In genomic region chr16:78884199-78884598, GRCh38 we compare ENCODE assay signal across 21 cellular contexts.
DNase-seq lines count a peak whose midpoint lies in the region; ATAC-seq, FAIRE-seq and TF ChIP-seq lines count a peak whose summit lies in the region.
"Had no signal": no experiment of that assay in that cellular context is flagged by ENCODE, and none has a peak within 500 bp of the region (broad histone marks: within the 10 kb centered on the region; RNA-seq: fewer than 3 reads in every experiment).

No MANE protein-coding gene starts in this region.

- H3K27me3 ChIP-seq in bronchial epithelial cell (ENCODE audit: control insufficient read depth, insufficient read depth, low read length) (no peaks in the 10 kb centered on the region), foreskin keratinocyte (no peaks in the 10 kb centered on the region)
- H3K27me3 ChIP-seq: BE2C had no signal

- H3K27me3 Mint-ChIP-seq in activated CD4-positive, alpha-beta memory T cell treated with anti-CD3 and anti-CD28 coated beads for 36 hours = no peaks in the 10 kb centered on the region
- H3K27me3 Mint-ChIP-seq in activated CD4-positive, alpha-beta memory T cell treated with anti-CD3 and anti-CD28 coated beads, Interleukin-2, amount 10 ng/mL, durations not matched to agents 7 days and 5 days = no peaks in the 10 kb centered on the region
- H3K27me3 Mint-ChIP-seq: CD4-positive, CD25-positive, alpha-beta regulatory T cell; CD8-positive, alpha-beta memory T cell had no signal

- H3K4me3 Mint-ChIP-seq in activated CD4-positive, alpha-beta memory T cell treated with anti-CD3 and anti-CD28 coated beads for 36 hours = no peak overlapping the region
- no peak overlapping the region for H3K4me3 Mint-ChIP-seq in activated CD4-positive, alpha-beta memory T cell treated with anti-CD3 and anti-CD28 coated beads, Interleukin-2, amount 10 ng/mL, durations not matched to agents 7 days and 5 days
- H3K4me3 Mint-ChIP-seq: CD4-positive, CD25-positive, alpha-beta regulatory T cell; CD8-positive, alpha-beta memory T cell had no signal

- no peak for DNase-seq in activated CD4-positive, alpha-beta memory T cell treated with anti-CD3 and anti-CD28 coated beads for 36 hours
- no peak for DNase-seq in activated CD4-positive, alpha-beta memory T cell treated with anti-CD3 and anti-CD28 coated beads, Interleukin-2, amount 10 ng/mL, durations not matched to agents 7 days and 5 days
- DNase-seq in bronchial epithelial cell (ENCODE audit: low read depth) (peak; percentile 5), foreskin keratinocyte (peak; percentile 2 to 12), H4 (ENCODE audit: low spot score) (no peak), nucleus accumbens (lab: John Stamatoyannopoulos, UW) (no peak)
- DNase-seq: ACHN; BE2C; C1 segment of cervical spinal cord; CD4-positive, CD25-positive, alpha-beta regulatory T cell; CD8-positive, alpha-beta memory T cell; COR-L47; DMS79; GDM1; GM23248; HCEC 1CT had no signal

- peak overlapping the region; percentile 74 for H3K27ac Mint-ChIP-seq in activated CD4-positive, alpha-beta memory T cell treated with anti-CD3 and anti-CD28 coated beads for 36 hours
- no peak overlapping the region for H3K27ac Mint-ChIP-seq in activated CD4-positive, alpha-beta memory T cell treated with anti-CD3 and anti-CD28 coated beads, Interleukin-2, amount 10 ng/mL, durations not matched to agents 7 days and 5 days
- H3K27ac Mint-ChIP-seq: CD8-positive, alpha-beta memory T cell had no signal

- no peak for ATAC-seq in foreskin keratinocyte

- H3K4me1 Mint-ChIP-seq in activated CD4-positive, alpha-beta memory T cell treated with anti-CD3 and anti-CD28 coated beads for 36 hours (ENCODE audit: low read depth) = peaks cover 29% of the 10 kb centered on the region
- H3K4me1 Mint-ChIP-seq in activated CD4-positive, alpha-beta memory T cell treated with anti-CD3 and anti-CD28 coated beads, Interleukin-2, amount 10 ng/mL, durations not matched to agents 7 days and 5 days = peaks cover 40% of the 10 kb centered on the region
- H3K4me1 Mint-ChIP-seq: CD8-positive, alpha-beta memory T cell had no signal

- CTCF ChIA-PET in activated CD4-positive, alpha-beta memory T cell treated with anti-CD3 and anti-CD28 coated beads for 36 hours (lab: Charles Lee) = no interaction called here
- CTCF ChIA-PET in activated CD4-positive, alpha-beta memory T cell treated with anti-CD3 and anti-CD28 coated beads, Interleukin-2, amount 10 ng/mL, durations not matched to agents 7 days and 5 days (lab: Charles Lee) = no interaction called here

- no peak overlapping the region for H3K27ac ChIP-seq in foreskin keratinocyte
- H3K27ac ChIP-seq: GM23248, HL-60 had no signal

- H3K4me3 ChIP-seq in bronchial epithelial cell (ENCODE audit: low read depth, low read length) = no peak overlapping the region
- H3K4me3 ChIP-seq: GM23248 had no signal

- H3K9me3 Mint-ChIP-seq in activated CD4-positive, alpha-beta memory T cell treated with anti-CD3 and anti-CD28 coated beads for 36 hours = no peaks in the 10 kb centered on the region
- H3K9me3 Mint-ChIP-seq in activated CD4-positive, alpha-beta memory T cell treated with anti-CD3 and anti-CD28 coated beads, Interleukin-2, amount 10 ng/mL, durations not matched to agents 7 days and 5 days = no peaks in the 10 kb centered on the region
- H3K9me3 Mint-ChIP-seq: CD4-positive, CD25-positive, alpha-beta regulatory T cell; CD8-positive, alpha-beta memory T cell had no signal

- TF ChIP-seq CTCF in bronchial epithelial cell (IDR thresholded peaks at IDR 0.05; ENCODE audit: insufficient read depth, low read length, severe bottlenecking) = no peak
- TF ChIP-seq CTCF in foreskin keratinocyte (conservative IDR thresholded peaks at IDR 0.05) = no peak

- POLR2A ChIA-PET in activated CD4-positive, alpha-beta memory T cell treated with anti-CD3 and anti-CD28 coated beads for 36 hours (lab: Charles Lee) = no interaction called here
- POLR2A ChIA-PET in activated CD4-positive, alpha-beta memory T cell treated with anti-CD3 and anti-CD28 coated beads, Interleukin-2, amount 10 ng/mL, durations not matched to agents 7 days and 5 days (lab: Charles Lee) = no interaction called here

- H3K4me1 ChIP-seq in foreskin keratinocyte = no peaks in the 10 kb centered on the region
- H3K4me1 ChIP-seq: BE2C had no signal

- H3K36me3 ChIP-seq in bronchial epithelial cell (ENCODE audit: control insufficient read depth, insufficient read depth, low read length) = no peaks in the 10 kb centered on the region
- H3K36me3 ChIP-seq: BE2C had no signal

- FAIRE-seq in bronchial epithelial cell (lab: Jason Lieb, UNC) = no peak
- FAIRE-seq: A204.1, GM12892, GM18507, H54 had no signal

- H3K36me3 Mint-ChIP-seq in activated CD4-positive, alpha-beta memory T cell treated with anti-CD3 and anti-CD28 coated beads for 36 hours = no peaks in the 10 kb centered on the region
- H3K36me3 Mint-ChIP-seq in activated CD4-positive, alpha-beta memory T cell treated with anti-CD3 and anti-CD28 coated beads, Interleukin-2, amount 10 ng/mL, durations not matched to agents 7 days and 5 days (ENCODE audit: low read depth) = peaks cover 10% of the 10 kb centered on the region
- H3K36me3 Mint-ChIP-seq: CD4-positive, CD25-positive, alpha-beta regulatory T cell; CD8-positive, alpha-beta memory T cell had no signal

- intact Hi-C loops in activated CD4-positive, alpha-beta memory T cell treated with anti-CD3 and anti-CD28 coated beads for 36 hours (cut with micrococcal nuclease) = no loop called here

Comparison
In these comparisons a context has a peak if more than half of its experiments do, and no peak if none do; other contexts are left out.
1. DNase-seq: peak in bronchial epithelial cell (single experiment) and foreskin keratinocyte (2 of 2); none in activated CD4-positive, alpha-beta memory T cell treated with anti-CD3 and anti-CD28 coated beads for 36 hours (single experiment), activated CD4-positive, alpha-beta memory T cell treated with anti-CD3 and anti-CD28 coated beads, Interleukin-2, amount 10 ng/mL, durations not matched to agents 7 days and 5 days (single experiment), H4 (single experiment) and nucleus accumbens (0 of 56).